1 cellular context compared by ENCODE assay signal in genomic region chr19:33683881-33684549, GRCh38.
TF ChIP-seq lines count a peak whose summit lies in the region.

No MANE protein-coding gene starts in this region.

TF ChIP-seq in HepG2, 621 proteins besides CTCF, POLR2A, EP300 and RAD21 (continued from another document and continues in another):
- TF ChIP-seq, protein P1, sequence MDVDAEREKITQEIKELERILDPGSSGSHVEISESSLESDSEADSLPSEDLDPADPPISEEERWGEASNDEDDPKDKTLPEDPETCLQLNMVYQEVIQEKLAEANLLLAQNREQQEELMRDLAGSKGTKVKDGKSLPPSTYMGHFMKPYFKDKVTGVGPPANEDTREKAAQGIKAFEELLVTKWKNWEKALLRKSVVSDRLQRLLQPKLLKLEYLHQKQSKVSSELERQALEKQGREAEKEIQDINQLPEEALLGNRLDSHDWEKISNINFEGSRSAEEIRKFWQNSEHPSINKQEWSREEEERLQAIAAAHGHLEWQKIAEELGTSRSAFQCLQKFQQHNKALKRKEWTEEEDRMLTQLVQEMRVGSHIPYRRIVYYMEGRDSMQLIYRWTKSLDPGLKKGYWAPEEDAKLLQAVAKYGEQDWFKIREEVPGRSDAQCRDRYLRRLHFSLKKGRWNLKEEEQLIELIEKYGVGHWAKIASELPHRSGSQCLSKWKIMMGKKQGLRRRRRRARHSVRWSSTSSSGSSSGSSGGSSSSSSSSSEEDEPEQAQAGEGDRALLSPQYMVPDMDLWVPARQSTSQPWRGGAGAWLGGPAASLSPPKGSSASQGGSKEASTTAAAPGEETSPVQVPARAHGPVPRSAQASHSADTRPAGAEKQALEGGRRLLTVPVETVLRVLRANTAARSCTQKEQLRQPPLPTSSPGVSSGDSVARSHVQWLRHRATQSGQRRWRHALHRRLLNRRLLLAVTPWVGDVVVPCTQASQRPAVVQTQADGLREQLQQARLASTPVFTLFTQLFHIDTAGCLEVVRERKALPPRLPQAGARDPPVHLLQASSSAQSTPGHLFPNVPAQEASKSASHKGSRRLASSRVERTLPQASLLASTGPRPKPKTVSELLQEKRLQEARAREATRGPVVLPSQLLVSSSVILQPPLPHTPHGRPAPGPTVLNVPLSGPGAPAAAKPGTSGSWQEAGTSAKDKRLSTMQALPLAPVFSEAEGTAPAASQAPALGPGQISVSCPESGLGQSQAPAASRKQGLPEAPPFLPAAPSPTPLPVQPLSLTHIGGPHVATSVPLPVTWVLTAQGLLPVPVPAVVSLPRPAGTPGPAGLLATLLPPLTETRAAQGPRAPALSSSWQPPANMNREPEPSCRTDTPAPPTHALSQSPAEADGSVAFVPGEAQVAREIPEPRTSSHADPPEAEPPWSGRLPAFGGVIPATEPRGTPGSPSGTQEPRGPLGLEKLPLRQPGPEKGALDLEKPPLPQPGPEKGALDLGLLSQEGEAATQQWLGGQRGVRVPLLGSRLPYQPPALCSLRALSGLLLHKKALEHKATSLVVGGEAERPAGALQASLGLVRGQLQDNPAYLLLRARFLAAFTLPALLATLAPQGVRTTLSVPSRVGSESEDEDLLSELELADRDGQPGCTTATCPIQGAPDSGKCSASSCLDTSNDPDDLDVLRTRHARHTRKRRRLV (CRISPR knock-in tag; IDR thresholded peaks at IDR 0.05): no peak
- TF ChIP-seq, protein P2, sequence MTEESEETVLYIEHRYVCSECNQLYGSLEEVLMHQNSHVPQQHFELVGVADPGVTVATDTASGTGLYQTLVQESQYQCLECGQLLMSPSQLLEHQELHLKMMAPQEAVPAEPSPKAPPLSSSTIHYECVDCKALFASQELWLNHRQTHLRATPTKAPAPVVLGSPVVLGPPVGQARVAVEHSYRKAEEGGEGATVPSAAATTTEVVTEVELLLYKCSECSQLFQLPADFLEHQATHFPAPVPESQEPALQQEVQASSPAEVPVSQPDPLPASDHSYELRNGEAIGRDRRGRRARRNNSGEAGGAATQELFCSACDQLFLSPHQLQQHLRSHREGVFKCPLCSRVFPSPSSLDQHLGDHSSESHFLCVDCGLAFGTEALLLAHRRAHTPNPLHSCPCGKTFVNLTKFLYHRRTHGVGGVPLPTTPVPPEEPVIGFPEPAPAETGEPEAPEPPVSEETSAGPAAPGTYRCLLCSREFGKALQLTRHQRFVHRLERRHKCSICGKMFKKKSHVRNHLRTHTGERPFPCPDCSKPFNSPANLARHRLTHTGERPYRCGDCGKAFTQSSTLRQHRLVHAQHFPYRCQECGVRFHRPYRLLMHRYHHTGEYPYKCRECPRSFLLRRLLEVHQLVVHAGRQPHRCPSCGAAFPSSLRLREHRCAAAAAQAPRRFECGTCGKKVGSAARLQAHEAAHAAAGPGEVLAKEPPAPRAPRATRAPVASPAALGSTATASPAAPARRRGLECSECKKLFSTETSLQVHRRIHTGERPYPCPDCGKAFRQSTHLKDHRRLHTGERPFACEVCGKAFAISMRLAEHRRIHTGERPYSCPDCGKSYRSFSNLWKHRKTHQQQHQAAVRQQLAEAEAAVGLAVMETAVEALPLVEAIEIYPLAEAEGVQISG (CRISPR knock-in tag; IDR thresholded peaks at IDR 0.05): 0 out of 2 replicates have a peak, but pooled peaks have one; percentile 26
- TF ChIP-seq KLF12 (CRISPR knock-in tag; IDR thresholded peaks at IDR 0.05; ENCODE audit: borderline replicate concordance) (0 out of 2 replicates have a peak, but pooled peaks have one; percentile 33), SRSF1 (optimal IDR thresholded peaks at IDR 0.05; ENCODE audit: low read depth, low read length) (no peak), ZNF687 (CRISPR knock-in tag; IDR thresholded peaks at IDR 0.05) (peak; percentile 13; the same call in 1 of the 2 replicates), ZNF572 (CRISPR knock-in tag; IDR thresholded peaks at IDR 0.05) (no peak), ZNF496 (CRISPR knock-in tag; IDR thresholded peaks at IDR 0.05; ENCODE audit: insufficient replicate concordance) (no peak), KLF16 (CRISPR knock-in tag; IDR thresholded peaks at IDR 0.05) (0 out of 4 replicates have a peak, but pooled peaks of 1 of the 2 experiments have one; percentile 32), SP2 (CRISPR knock-in tag; IDR thresholded peaks at IDR 0.05) (no peak), NFKB2 (CRISPR knock-in tag; IDR thresholded peaks at IDR 0.05; ENCODE audit: borderline replicate concordance) (peak; percentile 68; the same call in 1 of the 2 replicates), NCOA1 (CRISPR knock-in tag; IDR thresholded peaks at IDR 0.05) (no peak), MIER2 (CRISPR knock-in tag; IDR thresholded peaks at IDR 0.05) (peak; percentile 95), ZSCAN9 (CRISPR knock-in tag; IDR thresholded peaks at IDR 0.05; ENCODE audit: borderline replicate concordance) (0 out of 2 replicates have a peak, but pooled peaks have one; percentile 34), SIN3B (IDR thresholded peaks at IDR 0.05; ENCODE audit: low read length) (no peak), IRX3 (CRISPR knock-in tag; IDR thresholded peaks at IDR 0.05; ENCODE audit: borderline replicate concordance, low read depth) (0 out of 2 replicates have a peak, but pooled peaks have one; percentile 49), ZNF318 (CRISPR knock-in tag; IDR thresholded peaks at IDR 0.05) (no peak), ZFAT (CRISPR knock-in tag; conservative IDR thresholded peaks at IDR 0.05) (0 out of 2 replicates have a peak, but pooled peaks have one; percentile 37), MEIS2 (CRISPR knock-in tag; IDR thresholded peaks at IDR 0.05) (peak; percentile 62; the same call in 1 of the 2 replicates), ZBTB42 (CRISPR knock-in tag; IDR thresholded peaks at IDR 0.05) (no peak), HOXA5 (CRISPR knock-in tag; IDR thresholded peaks at IDR 0.05) (peak; percentile 45; the same call in 1 of the 2 replicates), SOX13 (IDR thresholded peaks at IDR 0.05) (no peak), SOX13 (CRISPR knock-in tag; conservative IDR thresholded peaks at IDR 0.05 in 1 of 2, IDR thresholded peaks at IDR 0.05 in 1 of 2) (no peak), SALL1 (CRISPR knock-in tag; IDR thresholded peaks at IDR 0.05) (peak; percentile 37; the same call in 1 of the 2 replicates), ZNF335 (CRISPR knock-in tag; IDR thresholded peaks at IDR 0.05) (no peak), DR1 (CRISPR knock-in tag; IDR thresholded peaks at IDR 0.05) (no peak), ZNF644 (CRISPR knock-in tag; IDR thresholded peaks at IDR 0.05; ENCODE audit: low read depth) (no peak), ZSCAN21 (CRISPR knock-in tag; IDR thresholded peaks at IDR 0.05; ENCODE audit: borderline replicate concordance) (no peak), WIZ (CRISPR knock-in tag; IDR thresholded peaks at IDR 0.05) (0 out of 2 replicates have a peak, but pooled peaks have one; percentile 74), NFYC (CRISPR knock-in tag; IDR thresholded peaks at IDR 0.05) (no peak), BORCS8-MEF2B (CRISPR knock-in tag; IDR thresholded peaks at IDR 0.05) (peak; percentile 69; the same call in 1 of the 2 replicates), ZKSCAN1 (IDR thresholded peaks at IDR 0.05; ENCODE audit: low read length) (no peak)
- TF ChIP-seq, protein P3, sequence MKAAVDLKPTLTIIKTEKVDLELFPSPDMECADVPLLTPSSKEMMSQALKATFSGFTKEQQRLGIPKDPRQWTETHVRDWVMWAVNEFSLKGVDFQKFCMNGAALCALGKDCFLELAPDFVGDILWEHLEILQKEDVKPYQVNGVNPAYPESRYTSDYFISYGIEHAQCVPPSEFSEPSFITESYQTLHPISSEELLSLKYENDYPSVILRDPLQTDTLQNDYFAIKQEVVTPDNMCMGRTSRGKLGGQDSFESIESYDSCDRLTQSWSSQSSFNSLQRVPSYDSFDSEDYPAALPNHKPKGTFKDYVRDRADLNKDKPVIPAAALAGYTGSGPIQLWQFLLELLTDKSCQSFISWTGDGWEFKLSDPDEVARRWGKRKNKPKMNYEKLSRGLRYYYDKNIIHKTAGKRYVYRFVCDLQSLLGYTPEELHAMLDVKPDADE (CRISPR knock-in tag; IDR thresholded peaks at IDR 0.05): no peak
- TF ChIP-seq, protein P4, sequence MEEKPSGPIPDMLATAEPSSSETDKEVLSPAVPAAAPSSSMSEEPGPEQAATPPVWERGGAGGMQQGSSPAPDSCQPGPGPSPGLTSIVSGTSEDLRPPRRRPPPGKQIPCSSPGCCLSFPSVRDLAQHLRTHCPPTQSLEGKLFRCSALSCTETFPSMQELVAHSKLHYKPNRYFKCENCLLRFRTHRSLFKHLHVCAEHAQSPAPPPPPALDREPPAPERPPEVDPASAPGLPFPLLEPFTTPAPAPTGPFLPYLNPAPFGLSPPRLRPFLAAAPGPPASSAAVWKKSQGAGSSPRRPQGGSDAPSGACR (CRISPR knock-in tag; IDR thresholded peaks at IDR 0.05): no peak
- TF ChIP-seq, protein P5, sequence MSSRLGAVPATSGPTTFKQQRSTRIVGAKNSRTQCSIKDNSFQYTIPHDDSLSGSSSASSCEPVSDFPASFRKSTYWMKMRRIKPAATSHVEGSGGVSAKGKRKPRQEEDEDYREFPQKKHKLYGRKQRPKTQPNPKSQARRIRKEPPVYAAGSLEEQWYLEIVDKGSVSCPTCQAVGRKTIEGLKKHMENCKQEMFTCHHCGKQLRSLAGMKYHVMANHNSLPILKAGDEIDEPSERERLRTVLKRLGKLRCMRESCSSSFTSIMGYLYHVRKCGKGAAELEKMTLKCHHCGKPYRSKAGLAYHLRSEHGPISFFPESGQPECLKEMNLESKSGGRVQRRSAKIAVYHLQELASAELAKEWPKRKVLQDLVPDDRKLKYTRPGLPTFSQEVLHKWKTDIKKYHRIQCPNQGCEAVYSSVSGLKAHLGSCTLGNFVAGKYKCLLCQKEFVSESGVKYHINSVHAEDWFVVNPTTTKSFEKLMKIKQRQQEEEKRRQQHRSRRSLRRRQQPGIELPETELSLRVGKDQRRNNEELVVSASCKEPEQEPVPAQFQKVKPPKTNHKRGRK (CRISPR knock-in tag; IDR thresholded peaks at IDR 0.05): no peak
